ENCODE assay signal across 26 cellular contexts in genomic region chr12:29589271-29589670, GRCh38.
"Had no signal": no experiment of that assay in that cellular context is flagged by ENCODE, and none has a peak within 500 bp of the region (broad histone marks: within the 10 kb centered on the region; RNA-seq: fewer than 3 reads in every experiment).

No MANE protein-coding gene starts in this region.

- DNase-seq: activated CD4-positive, alpha-beta T cell treated with anti-CD3 and anti-CD28 coated beads, Interleukin-2, amount 50 U/mL, for 4 hours; activated CD8-positive, alpha-beta memory T cell treated with anti-CD3 and anti-CD28 coated beads for 24 hours; activated CD8-positive, alpha-beta memory T cell treated with anti-CD3 and anti-CD28 coated beads, Interleukin-2, amount 50 U/mL, for 4 hours; activated T-cell treated with anti-CD3 and anti-CD28 coated beads, Interleukin-2, amount 50 U/mL, for 24 hours; central memory CD4-positive, alpha-beta T cell; effector memory CD4-positive, alpha-beta T cell; hippocampal formation; kidney glomerular epithelial cell; left lung; midbrain; natural killer cell; pancreas; small intestine; stimulated activated CD4-positive, alpha-beta T cell treated with anti-CD3 and anti-CD28 coated beads, Interleukin-15, amount 100 ng/mL, for 24 hours; stimulated activated naive B cell treated with anti-CD40 and anti-IgM and Interleukin-4, amounts not matched to agents 10 μg/mL and 1 μg/mL and 100 μg/mL, for 72 hours; T1000; testis; trophoblast cell had no signal

- H3K27me3 ChIP-seq: ascending aorta, left lung, pancreas, testis had no signal

- H3K27ac ChIP-seq: ascending aorta, left lung, pancreas, testis had no signal

- H3K36me3 Mint-ChIP-seq: activated naive CD4-positive, alpha-beta T cell treated with anti-CD3 and anti-CD28 coated beads, Interleukin-2, amount 50 U/mL, for 72 hours; natural killer cell; stimulated activated naive B cell treated with anti-CD40 and anti-IgM and Interleukin-4, amounts not matched to agents 10 μg/mL and 1 μg/mL and 100 μg/mL, for 72 hours had no signal

- ATAC-seq: activated naive CD4-positive, alpha-beta T cell treated with anti-CD3 and anti-CD28 coated beads, Interleukin-2, amount 50 U/mL, for 72 hours; activated T-helper 17 cell treated with anti-CD3 and anti-CD28 coated beads, Interleukin-2, amount 50 U/mL, for 72 hours; esophagus mucosa; natural killer cell; pancreas; sciatic nerve; stimulated activated naive B cell treated with anti-CD40 and anti-IgM and Interleukin-4, amounts not matched to agents 10 μg/mL and 1 μg/mL and 100 μg/mL, for 72 hours; WTC11 had no signal

- H3K4me3 Mint-ChIP-seq: activated T-cell treated with anti-CD3 and anti-CD28 coated beads, Interleukin-2, amount 50 U/mL, for 24 hours; activated T-helper 17 cell treated with anti-CD3 and anti-CD28 coated beads, Interleukin-2, amount 50 U/mL, for 72 hours; natural killer cell; stimulated activated naive B cell treated with anti-CD40 and anti-IgM and Interleukin-4, amounts not matched to agents 10 μg/mL and 1 μg/mL and 100 μg/mL, for 72 hours; T-helper 1 cell treated with Interleukin-12 subunit alpha and Interleukin-12 subunit beta and Interleukin-4 antibody, amounts not matched to agents 30 μg/mL and 1 μg/mL, for 36 hours; WTC11 had no signal

- H3K36me3 ChIP-seq: ascending aorta, left lung, pancreas had no signal

- H3K4me1 ChIP-seq: ascending aorta, pancreas, testis had no signal

- H3K9me3 ChIP-seq: ascending aorta, left lung, pancreas, testis had no signal

- H3K27ac Mint-ChIP-seq: activated naive CD4-positive, alpha-beta T cell treated with anti-CD3 and anti-CD28 coated beads, Interleukin-2, amount 50 U/mL, for 72 hours; activated T-cell treated with anti-CD3 and anti-CD28 coated beads, Interleukin-2, amount 50 U/mL, for 24 hours; activated T-helper 17 cell treated with anti-CD3 and anti-CD28 coated beads, Interleukin-2, amount 50 U/mL, for 72 hours; natural killer cell; stimulated activated naive B cell treated with anti-CD40 and anti-IgM and Interleukin-4, amounts not matched to agents 10 μg/mL and 1 μg/mL and 100 μg/mL, for 72 hours; T-helper 1 cell treated with Interleukin-12 subunit alpha and Interleukin-12 subunit beta and Interleukin-4 antibody, amounts not matched to agents 30 μg/mL and 1 μg/mL, for 36 hours; WTC11 had no signal

- H3K4me3 ChIP-seq: ascending aorta, left lung, pancreas, testis had no signal

- FAIRE-seq: endothelial cell of umbilical vein, pancreas, small intestine had no signal

- H3K4me1 Mint-ChIP-seq: activated T-helper 17 cell treated with anti-CD3 and anti-CD28 coated beads, Interleukin-2, amount 50 U/mL, for 72 hours; natural killer cell; stimulated activated naive B cell treated with anti-CD40 and anti-IgM and Interleukin-4, amounts not matched to agents 10 μg/mL and 1 μg/mL and 100 μg/mL, for 72 hours had no signal

- H3K9me3 Mint-ChIP-seq: activated naive CD4-positive, alpha-beta T cell treated with anti-CD3 and anti-CD28 coated beads, Interleukin-2, amount 50 U/mL, for 72 hours; activated T-cell treated with anti-CD3 and anti-CD28 coated beads, Interleukin-2, amount 50 U/mL, for 24 hours; activated T-helper 17 cell treated with anti-CD3 and anti-CD28 coated beads, Interleukin-2, amount 50 U/mL, for 72 hours; natural killer cell; stimulated activated naive B cell treated with anti-CD40 and anti-IgM and Interleukin-4, amounts not matched to agents 10 μg/mL and 1 μg/mL and 100 μg/mL, for 72 hours; T-helper 1 cell treated with Interleukin-12 subunit alpha and Interleukin-12 subunit beta and Interleukin-4 antibody, amounts not matched to agents 30 μg/mL and 1 μg/mL, for 36 hours; WTC11 had no signal
